Comparison of ENCODE assay signal across 13 cellular contexts in the genomic region with DNA sequence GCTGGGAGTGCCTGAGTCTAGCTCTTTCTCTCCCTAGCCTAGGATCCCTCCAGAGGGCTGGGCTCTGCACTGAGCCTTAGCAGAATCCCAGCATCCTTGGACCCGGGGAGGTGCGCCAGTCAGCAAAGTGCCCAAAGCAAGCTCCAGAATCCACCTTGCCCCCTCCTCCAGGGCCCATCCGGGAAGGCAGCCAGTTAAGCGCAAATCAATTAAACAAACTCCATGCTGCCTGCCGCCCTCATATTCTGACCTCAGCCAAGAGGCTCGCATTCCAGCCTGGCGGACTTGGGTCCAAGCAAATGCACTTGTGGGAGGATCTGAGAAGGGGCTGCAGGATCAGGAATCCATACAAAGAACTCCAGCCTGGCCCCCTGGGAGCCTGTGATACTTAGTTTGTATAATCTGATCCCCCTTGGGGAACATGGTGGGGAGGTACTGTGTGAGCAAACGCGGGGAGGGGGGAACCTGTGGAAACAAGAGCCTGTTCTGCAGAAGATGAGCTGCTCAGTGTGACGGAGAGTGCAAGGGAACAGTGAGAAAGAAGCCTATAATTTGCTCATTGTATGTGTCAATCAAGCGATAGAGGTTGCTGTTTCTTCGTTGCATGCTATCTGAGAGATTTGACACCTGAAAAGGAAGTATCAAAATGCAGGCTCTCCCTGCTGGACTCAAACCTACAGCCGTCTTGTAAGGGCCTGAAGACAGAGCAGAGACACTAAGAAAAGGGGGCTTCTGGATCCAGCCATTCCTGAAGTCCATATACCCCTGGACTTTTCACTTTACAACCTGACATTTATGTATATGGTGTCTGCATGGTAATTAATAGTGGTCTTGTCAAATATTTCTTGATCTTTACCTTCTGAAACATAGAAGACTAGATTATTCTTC. TPM values are rescaled to one million over a fixed set of nuclear protein-coding genes. Genes with fewer than 3 reads are reported as not detected.
DNase-seq lines count a peak whose midpoint lies in the region; ATAC-seq and TF ChIP-seq lines count a peak whose summit lies in the region.
"Had no signal": no experiment of that assay in that cellular context is flagged by ENCODE, and none has a peak within 500 bp of the region (broad histone marks: within the 10 kb centered on the region; RNA-seq: fewer than 3 reads in every experiment).

No MANE protein-coding gene starts in this region.

- H3K36me3 Mint-ChIP-seq in chondrocyte (ENCODE audit: low read depth), result no peaks in the 10 kb centered on the region

- H3K4me1 ChIP-seq in thyroid gland, result no peaks in the 10 kb centered on the region
- H3K4me1 ChIP-seq: upper lobe of right lung had no signal

- no peak for TF ChIP-seq POLR2A in thyroid gland (IDR thresholded peaks at IDR 0.05)

- H3K27ac Mint-ChIP-seq in chondrocyte (ENCODE audit: unreplicated experiment), result no peak overlapping the region
- H3K27ac Mint-ChIP-seq: activated naive CD8-positive, alpha-beta T cell treated with anti-CD3 and anti-CD28 coated beads, Interleukin-2, amount 50 U/mL, for 24 hours had no signal

- no peaks in the 10 kb centered on the region for H3K27me3 ChIP-seq in thyroid gland

- TF ChIP-seq CTCF in thyroid gland (IDR thresholded peaks at IDR 0.05) (no peak), chondrocyte (IDR thresholded peaks at IDR 0.05) (no peak)

- H3K27me3 Mint-ChIP-seq in chondrocyte (ENCODE audit: low read depth), result peaks cover 23% of the 10 kb centered on the region

- no peak overlapping the region for H3K4me3 Mint-ChIP-seq in chondrocyte (ENCODE audit: unreplicated experiment)
- H3K4me3 Mint-ChIP-seq: activated naive CD8-positive, alpha-beta T cell treated with anti-CD3 and anti-CD28 coated beads, Interleukin-2, amount 50 U/mL, for 24 hours had no signal

- no peak for ATAC-seq in HG03378 (IDR thresholded peaks at IDR 0.05; ENCODE audit: unreplicated experiment)
- ATAC-seq in HG03135 (IDR thresholded peaks at IDR 0.05; ENCODE audit: unreplicated experiment), result no peak
- ATAC-seq: activated naive CD8-positive, alpha-beta T cell treated with anti-CD3 and anti-CD28 coated beads, Interleukin-2, amount 50 U/mL, for 24 hours; HCT116; Right ventricle myocardium inferior; upper lobe of right lung had no signal

- intact Hi-C loops in thyroid gland (cut with DNase I), result no loop called here

- no peaks in the 10 kb centered on the region for H3K36me3 ChIP-seq in thyroid gland
- H3K36me3 ChIP-seq: upper lobe of right lung had no signal

- H3K4me3 ChIP-seq in thyroid gland (replicated peaks in 1 of 3), result no peak overlapping the region
- H3K4me3 ChIP-seq: upper lobe of right lung had no signal

- peaks cover 5% of the 10 kb centered on the region for H3K9me3 Mint-ChIP-seq in chondrocyte (ENCODE audit: low read depth)

- peaks cover 6% of the 10 kb centered on the region for H3K4me1 Mint-ChIP-seq in chondrocyte (ENCODE audit: low read depth)
- H3K4me1 Mint-ChIP-seq: activated naive CD8-positive, alpha-beta T cell treated with anti-CD3 and anti-CD28 coated beads, Interleukin-2, amount 50 U/mL, for 24 hours had no signal

- 20 to 39% methylated on average over 7 to 13 of the region's 13 CpGs for WGBS in thyroid gland, 2 donors

- no peaks in the 10 kb centered on the region for H3K9me3 ChIP-seq in thyroid gland

- no peak overlapping the region for H3K27ac ChIP-seq in thyroid gland
- H3K27ac ChIP-seq: upper lobe of right lung had no signal

- peak; percentile 46 for DNase-seq in NCI-H345 (lab: John Stamatoyannopoulos, UW)
- DNase-seq in NCI-H345 treated with DMSO at 0.1 percent for 48 hours (lab: John Stamatoyannopoulos, UW; ENCODE audit: unreplicated experiment), result no peak
- peak; percentile 37 to 61 for DNase-seq in NCI-H446 (lab: John Stamatoyannopoulos, UW)
- peak; percentile 14 for DNase-seq in fibroblast of peridontal ligament (ENCODE audit: extremely low read depth)
- DNase-seq in thyroid gland, result peak; percentile 13 to 20
- no peak for DNase-seq in chondrocyte (ENCODE audit: low spot score)
- DNase-seq: activated naive CD8-positive, alpha-beta T cell treated with anti-CD3 and anti-CD28 coated beads, Interleukin-2, amount 50 U/mL, for 24 hours; NCI-H510A treated with DMSO at 0.1 percent for 48 hours; upper lobe of right lung had no signal

RNA-seq across cellular contexts. Expression of a gene that starts 29.4 kb away (rescaled TPM):
- total RNA-seq in thyroid gland (under 1 TPM in 1 of 4 donors, not detected in 3; 0.40 TPM), chondrocyte (not detected in 3 replicates)
- total RNA-seq: Right ventricle myocardium inferior, upper lobe of right lung had no signal

Comparison
In these comparisons a context has a peak if more than half of its experiments do, and no peak if none do; other contexts are left out.
1. DNase-seq: peak in NCI-H345 (single experiment), NCI-H446 (2 of 2), fibroblast of peridontal ligament (single experiment) and thyroid gland (2 of 2); none in NCI-H345 treated with DMSO at 0.1 percent for 48 hours (single experiment) and chondrocyte (single experiment).